In the genomic region with DNA sequence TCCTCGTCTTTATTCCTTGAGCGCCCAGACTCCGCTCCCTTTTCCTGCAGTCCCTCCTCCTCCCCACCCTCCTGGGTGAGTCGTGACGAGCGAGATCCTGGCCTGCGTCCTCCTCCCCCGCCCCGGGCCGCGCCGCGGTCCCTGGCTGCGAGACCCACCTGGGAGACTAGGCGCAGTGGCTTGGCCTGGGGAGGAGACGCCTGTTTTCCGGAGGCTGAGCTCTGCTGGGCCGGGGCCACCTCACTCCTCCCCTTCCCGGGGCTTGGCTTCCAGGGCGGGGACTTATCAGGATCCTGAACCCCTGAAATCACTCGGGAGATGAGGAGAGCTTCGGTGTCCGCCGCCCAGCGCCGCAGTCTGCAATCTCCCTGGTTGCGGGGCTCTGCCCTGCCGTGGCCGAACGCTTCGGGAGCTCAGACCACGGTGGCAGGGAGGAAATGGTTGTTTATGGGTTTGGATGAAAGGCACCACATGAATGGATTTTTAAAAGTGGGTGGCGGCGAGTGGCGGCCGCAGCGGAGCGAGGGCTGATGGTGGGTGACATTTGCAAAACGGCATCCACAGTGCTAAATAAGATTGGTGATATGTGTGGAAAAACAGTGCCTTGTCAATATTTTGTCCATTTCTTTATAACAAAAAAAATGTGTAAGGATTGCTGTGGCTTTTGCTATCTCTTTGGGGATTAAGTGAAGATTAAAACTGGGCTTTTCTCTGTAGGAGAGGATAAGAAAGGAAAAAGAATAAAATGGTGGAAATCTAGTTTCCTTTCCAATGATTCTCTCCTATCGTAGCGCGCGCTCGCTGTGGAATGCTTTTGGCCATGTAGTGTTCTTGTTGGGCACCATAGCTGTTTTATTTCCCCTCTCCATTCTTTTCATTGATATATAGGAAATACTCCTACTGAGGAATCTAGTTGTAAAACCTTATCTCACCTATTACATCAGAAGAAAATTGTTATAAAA, we compare ENCODE assay signal across 8 cellular contexts. TPM values are rescaled to one million over a fixed set of nuclear protein-coding genes. Genes with fewer than 3 reads are reported as not detected.
DNase-seq lines count a peak whose midpoint lies in the region; ATAC-seq and TF ChIP-seq lines count a peak whose summit lies in the region.

No MANE protein-coding gene starts in this region.

- peak overlapping the region; percentile 45 to 76 (median 70); a peak in 21 of 22 replicates for H3K9ac ChIP-seq in BLaER1 treated with 17β-estradiol and CSF1 and Interleukin-3, amounts not matched to agents 10 nM and 100 nM

- H3K27ac ChIP-seq in BLaER1 treated with 17β-estradiol and CSF1 and Interleukin-3, amounts not matched to agents 10 nM and 100 nM = peak overlapping the region in 2 of 11 experiments; percentile 18 to 23; a peak in 3 of 22 replicates

- DNase-seq in Jurkat, Clone E6-1 (ENCODE audit: low read depth, low spot score) = peak; percentile 47
- peak; percentile 79 for DNase-seq in cerebellar cortex (ENCODE audit: low spot score)
- no peak for DNase-seq in kidney epithelial cell (ENCODE audit: low read depth)
- peak; percentile 8 to 27 (median 16) for DNase-seq in stimulated activated CD4-positive, alpha-beta T cell treated with anti-CD3 and anti-CD28 coated beads, Interleukin-12 subunit alpha, Interleukin-12 subunit beta, amount 100 ng/mL, for 48 hours (ENCODE audit: low read depth in 2 of 3, low spot score in 1 of 3)
- DNase-seq in NCI-H1694 (lab: John Stamatoyannopoulos, UW) = no peak

- H4K20me1 ChIP-seq in BLaER1 treated with 17β-estradiol and CSF1 and Interleukin-3, amounts not matched to agents 10 nM and 100 nM = peaks cover 0 to 29% (median 13%) of the 10 kb centered on the region in 11 experiments; a peak in 13 of 22 replicates

- H3K9me3 ChIP-seq in BLaER1 treated with 17β-estradiol and CSF1 and Interleukin-3, amounts not matched to agents 10 nM and 100 nM (replicated peaks in 1 of 11) = no peaks in the 10 kb centered on the region

- H3K27me3 ChIP-seq in BLaER1 treated with 17β-estradiol and CSF1 and Interleukin-3, amounts not matched to agents 10 nM and 100 nM = peaks cover 36 to 66% (median 55%) of the 10 kb centered on the region in 11 experiments
- no peaks in the 10 kb centered on the region for H3K27me3 ChIP-seq in kidney epithelial cell (ENCODE audit: control insufficient read depth, insufficient read depth, low read length)

- TF ChIP-seq CTCF in WI38 (IDR thresholded peaks at IDR 0.05; ENCODE audit: low read depth, low read length) (no peak), kidney epithelial cell (IDR thresholded peaks at IDR 0.05; ENCODE audit: insufficient read depth, low read length, poor library complexity, severe bottlenecking) (no peak)

- no peaks in the 10 kb centered on the region for H3K36me3 ChIP-seq in BLaER1 treated with 17β-estradiol and CSF1 and Interleukin-3, amounts not matched to agents 10 nM and 100 nM
- H3K36me3 ChIP-seq in kidney epithelial cell (ENCODE audit: control insufficient read depth, insufficient read depth, low read length) = no peaks in the 10 kb centered on the region

- peak overlapping the region; percentile 54 to 84 (median 79) for H3K4me3 ChIP-seq in BLaER1 treated with 17β-estradiol and CSF1 and Interleukin-3, amounts not matched to agents 10 nM and 100 nM
- H3K4me3 ChIP-seq in Jurkat, Clone E6-1 (ENCODE audit: low read length) = peak overlapping the region; percentile 61
- peak overlapping the region; percentile 61 for H3K4me3 ChIP-seq in WI38 (ENCODE audit: low read depth, low read length)
- H3K4me3 ChIP-seq in kidney epithelial cell (ENCODE audit: low read depth, low read length) = peak overlapping the region; percentile 78

- ATAC-seq in GM19452 (IDR thresholded peaks at IDR 0.05; ENCODE audit: unreplicated experiment) = no peak

- H3K4me1 ChIP-seq in BLaER1 treated with 17β-estradiol and CSF1 and Interleukin-3, amounts not matched to agents 10 nM and 100 nM = peaks cover 21 to 29% (median 26%) of the 10 kb centered on the region in 10 experiments

- H3K4me2 ChIP-seq in BLaER1 treated with 17β-estradiol and CSF1 and Interleukin-3, amounts not matched to agents 10 nM and 100 nM = peak overlapping the region; percentile 84 to 99 (median 95)

RNA-seq across cellular contexts. Expression of a gene that starts 1.2 kb away (rescaled TPM):
- 50.2 TPM for polyA plus RNA-seq in Jurkat, Clone E6-1 (2012; ENCODE audit: insufficient read depth, insufficient read length)
- total RNA-seq in kidney epithelial cell = 23.8 and 27.5 TPM in 2 replicates

Comparison
In these comparisons a context has a peak if more than half of its experiments do, and no peak if none do; other contexts are left out.
1. DNase-seq: peak in Jurkat, Clone E6-1 (single experiment), cerebellar cortex (single experiment) and stimulated activated CD4-positive, alpha-beta T cell treated with anti-CD3 and anti-CD28 coated beads, Interleukin-12 subunit alpha, Interleukin-12 subunit beta, amount 100 ng/mL, for 48 hours (3 of 3); none in kidney epithelial cell (single experiment) and NCI-H1694 (single experiment).
2. Peak in every context shown above with its lines, with median percentiles within 50 percentile points of each other: H3K4me3 ChIP-seq.